ENCODE assay signal across 10 cellular contexts in genomic region chr18:63936932-63937393, GRCh38. TPM values are rescaled to one million over a fixed set of nuclear protein-coding genes. Genes with fewer than 3 reads are reported as not detected.
A peak's percentile ranks its signal among the peaks of the same experiment; 100 is the strongest.
DNase-seq lines count a peak whose midpoint lies in the region; ATAC-seq and TF ChIP-seq lines count a peak whose summit lies in the region.
"Had no signal": no experiment of that assay in that cellular context is flagged by ENCODE, and none has a peak within 500 bp of the region (broad histone marks: within the 10 kb centered on the region; RNA-seq: fewer than 3 reads in every experiment).

No MANE protein-coding gene starts in this region.

- peaks cover 5% of the 10 kb centered on the region for H3K9me3 Mint-ChIP-seq in mesothelial cell of epicardium

- peak; percentile 14 for ATAC-seq in HG03558 (IDR thresholded peaks at IDR 0.05; ENCODE audit: extremely low read depth, unreplicated experiment)

- H3K4me3 Mint-ChIP-seq in mesothelial cell of epicardium: no peak overlapping the region

- H3K4me3 ChIP-seq in fibroblast of the aortic adventitia (ENCODE audit: low read depth, low read length) (peak overlapping the region; percentile 73), tibial nerve (peak overlapping the region; percentile 37 to 55 (median 50))

- no peaks in the 10 kb centered on the region for H3K36me3 Mint-ChIP-seq in mesothelial cell of epicardium

- no peak for TF ChIP-seq CTCF in fibroblast of the aortic adventitia (IDR thresholded peaks at IDR 0.05; ENCODE audit: insufficient read depth, low read length)
- no peak for TF ChIP-seq CTCF in tibial nerve (IDR thresholded peaks at IDR 0.05)
- TF ChIP-seq CTCF in mesothelial cell of epicardium (IDR thresholded peaks at IDR 0.05; ENCODE audit: unreplicated experiment): no peak

- H3K4me1 ChIP-seq in tibial nerve: peaks cover 0 to 15% (median 2%) of the 10 kb centered on the region in 4 donors

- H3K27me3 Mint-ChIP-seq in mesothelial cell of epicardium (ENCODE audit: low read depth): peaks cover 7% of the 10 kb centered on the region

- peak overlapping the region in 1 of 4 donors; percentile 31 for H3K27ac ChIP-seq in tibial nerve

- peak; percentile 28 for DNase-seq in NOMO-1 treated with dmso at 0.1 percent for 144 hours (lab: John Stamatoyannopoulos, UW; ENCODE audit: unreplicated experiment)
- DNase-seq in NOMO-1 (lab: John Stamatoyannopoulos, UW; ENCODE audit: unreplicated experiment in 2 of 2): no peak
- DNase-seq in fibroblast of the aortic adventitia (ENCODE audit: low read depth): no peak
- DNase-seq in tibial nerve (ENCODE audit: low spot score in 2 of 2): no peak
- DNase-seq in NCI-H2029 treated with DMSO at 0.1 percent for 48 hours (lab: John Stamatoyannopoulos, UW): no peak
- no peak for DNase-seq in mesothelial cell of epicardium (ENCODE audit: low spot score in 2 of 2, unreplicated experiment in 2 of 2)
- DNase-seq in activated gamma-delta T cell (lab: John Stamatoyannopoulos, UW): no peak
- DNase-seq: 8988T had no signal

- H3K27me3 ChIP-seq in tibial nerve: peaks cover 0 to 3% of the 10 kb centered on the region in 2 donors

- H3K9me3 ChIP-seq in tibial nerve: no peaks in the 10 kb centered on the region
- H3K9me3 ChIP-seq: gastroesophageal sphincter had no signal

- H3K4me1 Mint-ChIP-seq in mesothelial cell of epicardium: no peaks in the 10 kb centered on the region

- WGBS in tibial nerve, 2 donors: 33 to 40% methylated on average over 17 to 19 of the region's 19 CpGs

- no peak for TF ChIP-seq EP300 in tibial nerve (IDR thresholded peaks at IDR 0.05)

- no peak for TF ChIP-seq POLR2A in tibial nerve (IDR thresholded peaks at IDR 0.05)

- no peak overlapping the region for H3K27ac Mint-ChIP-seq in mesothelial cell of epicardium

- no peaks in the 10 kb centered on the region for H3K36me3 ChIP-seq in tibial nerve
- H3K36me3 ChIP-seq: gastroesophageal sphincter had no signal

RNA-seq across cellular contexts. Expression of gene HMSD, which starts 12.1 kb away (rescaled TPM):
- total RNA-seq in fibroblast of the aortic adventitia (ENCODE audit: low replicate concordance) (0.09 and 0.90 TPM in 2 replicates), tibial nerve (under 1 TPM in 2 of 4 donors, not detected in 2; 0.63 to 0.87 TPM), mesothelial cell of epicardium (2.7 to 7.2 TPM (median 3.5 TPM) in 3 replicates)
- total RNA-seq: gastroesophageal sphincter had no signal

RNA-seq across cellular contexts. Expression of gene SERPINB10, which starts 29.2 kb away (rescaled TPM):
- total RNA-seq in fibroblast of the aortic adventitia (ENCODE audit: low replicate concordance): not detected in 2 replicates
- under 1 TPM in 1 of 4 donors, not detected in 3; 0.22 TPM for total RNA-seq in tibial nerve
- total RNA-seq in mesothelial cell of epicardium: not detected in 3 replicates

RNA-seq across cellular contexts. Expression of gene SERPINB8, which starts 32.9 kb away (rescaled TPM):
- total RNA-seq in fibroblast of the aortic adventitia (ENCODE audit: low replicate concordance) (14.8 and 18.9 TPM in 2 replicates), tibial nerve (10 to 100 TPM; 10.9 to 29.4 (median 17.9) TPM), mesothelial cell of epicardium (5.3 to 6.4 TPM (median 5.6 TPM) in 3 replicates)

RNA-seq across cellular contexts. Expression of gene SERPINB2, which starts 49.5 kb away (rescaled TPM):
- total RNA-seq in fibroblast of the aortic adventitia (ENCODE audit: low replicate concordance) (13.9 and 67.6 TPM in 2 replicates), tibial nerve (not detected), mesothelial cell of epicardium (1.00 to 1.4 TPM (median 1.2 TPM) in 3 replicates)
